In the genomic region with DNA sequence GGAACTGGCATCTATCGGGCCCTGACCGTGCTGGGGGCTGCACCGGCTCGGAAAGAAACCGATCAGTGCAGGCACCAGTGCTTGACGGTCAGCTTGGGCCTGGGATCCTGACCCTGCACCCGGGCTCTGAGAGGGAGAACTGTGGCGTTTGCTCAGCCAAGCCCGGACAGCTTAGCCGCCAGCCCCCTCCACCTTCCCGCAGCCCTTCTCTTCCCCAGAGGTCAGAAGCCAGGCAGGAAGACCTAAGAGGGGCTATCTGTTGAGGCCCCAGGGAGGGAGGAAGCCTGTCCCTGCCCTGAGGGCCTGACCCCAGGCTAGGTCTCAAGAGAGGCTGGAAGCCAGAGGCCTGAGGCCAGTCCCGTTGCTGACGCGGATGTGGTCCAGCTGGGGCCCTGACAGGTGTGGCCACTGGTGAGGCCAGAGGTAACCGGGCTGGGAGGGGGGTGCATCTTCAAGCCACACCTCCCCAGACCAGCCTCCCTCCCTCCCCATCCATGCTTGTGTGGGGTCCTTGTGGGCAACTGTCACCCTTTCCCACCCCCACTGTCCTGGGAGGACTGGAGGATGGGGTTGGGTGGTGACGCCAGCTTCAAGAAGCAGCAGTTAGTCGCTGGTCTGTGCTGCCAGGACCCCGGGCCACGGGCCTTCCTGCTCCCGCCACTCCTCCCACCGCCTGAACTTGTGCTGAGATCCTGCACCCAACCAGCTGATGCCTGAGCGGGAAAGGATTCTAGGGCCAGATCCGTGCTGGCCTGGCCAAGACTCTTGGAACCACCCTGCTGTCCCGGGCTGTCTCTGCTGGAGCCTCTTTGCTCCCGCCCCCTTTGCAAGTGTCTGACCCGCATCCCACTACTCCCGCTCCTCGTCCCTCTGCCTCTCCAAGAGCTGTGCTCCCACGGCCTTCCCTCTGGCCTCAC, we compare ENCODE assay signal across 8 cellular contexts. TPM values are rescaled to one million over a fixed set of nuclear protein-coding genes. Genes with fewer than 3 reads are reported as not detected.
DNase-seq lines count a peak whose midpoint lies in the region; ATAC-seq and TF ChIP-seq lines count a peak whose summit lies in the region.

No MANE protein-coding gene starts in this region.

- TF ChIP-seq POLR2A in suprapubic skin (IDR thresholded peaks at IDR 0.05) = no peak

- H3K27me3 ChIP-seq in iPS-20b (ENCODE audit: insufficient read depth, low read length) = peaks cover 22% of the 10 kb centered on the region
- peaks cover 26% of the 10 kb centered on the region for H3K27me3 ChIP-seq in suprapubic skin

- peak overlapping the region; percentile 47; the same call in 1 of the 2 replicates for H3K4me3 ChIP-seq in iPS-20b (ENCODE audit: low read length)
- peak overlapping the region; percentile 17 for H3K4me3 ChIP-seq in suprapubic skin

- no peaks in the 10 kb centered on the region for H3K9me3 ChIP-seq in iPS-20b (ENCODE audit: insufficient read depth, low read depth, low read length)
- H3K9me3 ChIP-seq in suprapubic skin = no peaks in the 10 kb centered on the region

- H3K27me3 Mint-ChIP-seq in T-helper 1 cell treated with Interleukin-12 subunit alpha and Interleukin-12 subunit beta and Interleukin-4 antibody, amounts not matched to agents 30 μg/mL and 1 μg/mL, for 36 hours (ENCODE audit: low read depth) = peaks cover 23% of the 10 kb centered on the region
- peaks cover 20% of the 10 kb centered on the region for H3K27me3 Mint-ChIP-seq in activated naive CD8-positive, alpha-beta T cell treated with anti-CD3 and anti-CD28 coated beads, Interleukin-2, amount 50 U/mL, for 24 hours

- no peaks in the 10 kb centered on the region for H3K9me3 Mint-ChIP-seq in T-helper 1 cell treated with Interleukin-12 subunit alpha and Interleukin-12 subunit beta and Interleukin-4 antibody, amounts not matched to agents 30 μg/mL and 1 μg/mL, for 36 hours
- H3K9me3 Mint-ChIP-seq in activated naive CD8-positive, alpha-beta T cell treated with anti-CD3 and anti-CD28 coated beads, Interleukin-2, amount 50 U/mL, for 24 hours = no peaks in the 10 kb centered on the region

- TF ChIP-seq EP300 in suprapubic skin (IDR thresholded peaks at IDR 0.05) = no peak

- H3K4me3 Mint-ChIP-seq in T-helper 1 cell treated with Interleukin-12 subunit alpha and Interleukin-12 subunit beta and Interleukin-4 antibody, amounts not matched to agents 30 μg/mL and 1 μg/mL, for 36 hours = peak overlapping the region; percentile 76
- H3K4me3 Mint-ChIP-seq in activated naive CD8-positive, alpha-beta T cell treated with anti-CD3 and anti-CD28 coated beads, Interleukin-2, amount 50 U/mL, for 24 hours = peak overlapping the region; percentile 57

- no peak for TF ChIP-seq CTCF in suprapubic skin (IDR thresholded peaks at IDR 0.05)

- WGBS in suprapubic skin = 48% methylated on average over 6 of the region's 29 CpGs

- H3K36me3 ChIP-seq in iPS-20b (ENCODE audit: insufficient read depth, low read depth, low read length) (no peaks in the 10 kb centered on the region), suprapubic skin (no peaks in the 10 kb centered on the region)

- H3K4me1 ChIP-seq in iPS-20b (ENCODE audit: insufficient read depth, low read length) (peaks cover 2% of the 10 kb centered on the region; the same call in 1 of the 2 replicates), suprapubic skin (peaks cover 74% of the 10 kb centered on the region)

- no peak overlapping the region for H3K27ac ChIP-seq in iPS-20b (ENCODE audit: low read length)
- peak overlapping the region; percentile 3 for H3K27ac ChIP-seq in suprapubic skin

- DNase-seq in T-helper 1 cell = no peak
- no peak for DNase-seq in activated naive CD8-positive, alpha-beta T cell treated with anti-CD3 and anti-CD28 coated beads, Interleukin-2, amount 50 U/mL, for 24 hours
- DNase-seq in suprapubic skin (ENCODE audit: low spot score in 2 of 2) = no peak
- no peak for DNase-seq in NCI-H2107 treated with DMSO at 0.1 percent for 48 hours (lab: John Stamatoyannopoulos, UW; ENCODE audit: unreplicated experiment)

- peak overlapping the region; percentile 48; the same call in 1 of the 2 replicates for H3K9ac ChIP-seq in iPS-20b (ENCODE audit: low read depth, low read length)

- H3K4me1 Mint-ChIP-seq in T-helper 1 cell treated with Interleukin-12 subunit alpha and Interleukin-12 subunit beta and Interleukin-4 antibody, amounts not matched to agents 30 μg/mL and 1 μg/mL, for 36 hours (ENCODE audit: low read depth) = peaks cover 11% of the 10 kb centered on the region
- peaks cover 20% of the 10 kb centered on the region for H3K4me1 Mint-ChIP-seq in activated naive CD8-positive, alpha-beta T cell treated with anti-CD3 and anti-CD28 coated beads, Interleukin-2, amount 50 U/mL, for 24 hours

- H3K36me3 Mint-ChIP-seq in T-helper 1 cell treated with Interleukin-12 subunit alpha and Interleukin-12 subunit beta and Interleukin-4 antibody, amounts not matched to agents 30 μg/mL and 1 μg/mL, for 36 hours (ENCODE audit: low read depth) = no peaks in the 10 kb centered on the region
- no peaks in the 10 kb centered on the region for H3K36me3 Mint-ChIP-seq in activated naive CD8-positive, alpha-beta T cell treated with anti-CD3 and anti-CD28 coated beads, Interleukin-2, amount 50 U/mL, for 24 hours (ENCODE audit: low read depth)

- H3K27ac Mint-ChIP-seq in T-helper 1 cell treated with Interleukin-12 subunit alpha and Interleukin-12 subunit beta and Interleukin-4 antibody, amounts not matched to agents 30 μg/mL and 1 μg/mL, for 36 hours = peak overlapping the region; percentile 44
- H3K27ac Mint-ChIP-seq in activated naive CD8-positive, alpha-beta T cell treated with anti-CD3 and anti-CD28 coated beads, Interleukin-2, amount 50 U/mL, for 24 hours = peak overlapping the region; percentile 42

- no peak for ATAC-seq in activated naive CD8-positive, alpha-beta T cell treated with anti-CD3 and anti-CD28 coated beads, Interleukin-2, amount 50 U/mL, for 24 hours
- ATAC-seq in HG03159 (IDR thresholded peaks at IDR 0.05; ENCODE audit: unreplicated experiment) = no peak
- no peak for ATAC-seq in GM18502 (IDR thresholded peaks at IDR 0.05; ENCODE audit: poor library complexity, unreplicated experiment)

RNA-seq across cellular contexts. Expression of a gene that starts 2.6 kb away (rescaled TPM):
- 100 to 1,000 TPM in 3 of 4 donors, 10 to 100 TPM in 1; 99.4 to 151 (median 106) TPM for total RNA-seq in suprapubic skin

RNA-seq across cellular contexts. Expression of a gene that starts 6.6 kb away (rescaled TPM):
- 10 to 100 TPM; 18.6 to 43.5 (median 21.9) TPM for total RNA-seq in suprapubic skin

RNA-seq across cellular contexts. Expression of a gene that starts 20.7 kb away (rescaled TPM):
- 1 to 10 TPM in 1 of 4 donors, under 1 TPM in 3; 0.56 to 1.8 (median 0.82) TPM for total RNA-seq in suprapubic skin

RNA-seq across cellular contexts. Expression of a gene that starts 23.2 kb away (rescaled TPM):
- 100 to 1,000 TPM in 1 of 4 donors, 10 to 100 TPM in 3; 55.8 to 106 (median 86.1) TPM for total RNA-seq in suprapubic skin

RNA-seq across cellular contexts. Expression of a gene that starts 27.2 kb away (rescaled TPM):
- 10 to 100 TPM; 32.5 to 60.4 (median 54.3) TPM for total RNA-seq in suprapubic skin
